8 cellular contexts compared by ENCODE assay signal in genomic region chr5:14142202-14142855, GRCh38. TPM values are rescaled to one million over a fixed set of nuclear protein-coding genes. Genes with fewer than 3 reads are reported as not detected.
DNase-seq lines count a peak whose midpoint lies in the region; ATAC-seq and TF ChIP-seq lines count a peak whose summit lies in the region.

No MANE protein-coding gene starts in this region.

- peak overlapping the region; percentile 54 to 83 for H3K4me3 ChIP-seq in right atrium auricular region

- peaks cover 0 to 30% of the 10 kb centered on the region in 2 donors for H3K4me1 ChIP-seq in right atrium auricular region

- ATAC-seq in Right ventricle myocardium inferior = no peak
- peak; percentile 25 for ATAC-seq in HG03378 (IDR thresholded peaks at IDR 0.05; ENCODE audit: unreplicated experiment)
- ATAC-seq in memory B cell (ENCODE audit: low read depth) = peak; percentile 2

- H3K36me3 Mint-ChIP-seq in brain = no peaks in the 10 kb centered on the region
- H3K36me3 Mint-ChIP-seq in memory B cell = peaks cover 2% of the 10 kb centered on the region

- H3K4me3 Mint-ChIP-seq in brain (peak overlapping the region; percentile 86 to 90 (median 89)), memory B cell (peak overlapping the region; percentile 96)

- H3K4me1 Mint-ChIP-seq in brain = peaks cover 32% of the 10 kb centered on the region
- H3K4me1 Mint-ChIP-seq in memory B cell = peaks cover 18% of the 10 kb centered on the region

- DNase-seq in right atrium auricular region (ENCODE audit: low spot score) = no peak
- DNase-seq in Right ventricle myocardium inferior (ENCODE audit: missing footprints) = no peak
- no peak for DNase-seq in memory B cell (ENCODE audit: low spot score in 2 of 2)
- DNase-seq in T1000 (lab: John Stamatoyannopoulos, UW) = no peak
- DNase-seq in NCI-H226 = no peak
- DNase-seq in NCI-H1105 treated with DMSO at 0.1 percent for 48 hours (lab: John Stamatoyannopoulos, UW) = no peak

- H3K9me3 Mint-ChIP-seq in brain (peaks cover 0 to 9% (median 0%) of the 10 kb centered on the region in 5 experiments), memory B cell (no peaks in the 10 kb centered on the region)

- H3K27me3 ChIP-seq in right atrium auricular region = no peaks in the 10 kb centered on the region

- peaks cover 12% of the 10 kb centered on the region for H3K27me3 Mint-ChIP-seq in brain
- peaks cover 4% of the 10 kb centered on the region for H3K27me3 Mint-ChIP-seq in memory B cell

- no peaks in the 10 kb centered on the region for H3K36me3 ChIP-seq in right atrium auricular region

- peak overlapping the region; percentile 71 to 95 (median 84) for H3K27ac Mint-ChIP-seq in brain
- H3K27ac Mint-ChIP-seq in memory B cell = peak overlapping the region; percentile 92

- peak overlapping the region; percentile 91 to 92 for H3K27ac ChIP-seq in right atrium auricular region

- intact Hi-C loops in Right ventricle myocardium inferior (cut with DNase I) = loop anchor here (2.0 kb wide), 2 partner anchors 34 to 128 kb away; no protein-coding TSS in a partner anchor

- H3K9me3 ChIP-seq in right atrium auricular region = no peaks in the 10 kb centered on the region

- no peak for TF ChIP-seq CTCF in right atrium auricular region (IDR thresholded peaks at IDR 0.05)
- no peak for TF ChIP-seq CTCF in brain (conservative IDR thresholded peaks at IDR 0.05)

RNA-seq across cellular contexts. Expression of gene TRIO, which starts 0.8 kb away (rescaled TPM):
- total RNA-seq in right atrium auricular region (10 to 100 TPM; 51.6 to 67.0 TPM), Right ventricle myocardium inferior (56.9 TPM)
- polyA plus RNA-seq in brain (ENCODE audit: insufficient read depth, low read depth, low replicate concordance) = 47.4 TPM
